ENCODE assay signal across 8 cellular contexts in the genomic region with DNA sequence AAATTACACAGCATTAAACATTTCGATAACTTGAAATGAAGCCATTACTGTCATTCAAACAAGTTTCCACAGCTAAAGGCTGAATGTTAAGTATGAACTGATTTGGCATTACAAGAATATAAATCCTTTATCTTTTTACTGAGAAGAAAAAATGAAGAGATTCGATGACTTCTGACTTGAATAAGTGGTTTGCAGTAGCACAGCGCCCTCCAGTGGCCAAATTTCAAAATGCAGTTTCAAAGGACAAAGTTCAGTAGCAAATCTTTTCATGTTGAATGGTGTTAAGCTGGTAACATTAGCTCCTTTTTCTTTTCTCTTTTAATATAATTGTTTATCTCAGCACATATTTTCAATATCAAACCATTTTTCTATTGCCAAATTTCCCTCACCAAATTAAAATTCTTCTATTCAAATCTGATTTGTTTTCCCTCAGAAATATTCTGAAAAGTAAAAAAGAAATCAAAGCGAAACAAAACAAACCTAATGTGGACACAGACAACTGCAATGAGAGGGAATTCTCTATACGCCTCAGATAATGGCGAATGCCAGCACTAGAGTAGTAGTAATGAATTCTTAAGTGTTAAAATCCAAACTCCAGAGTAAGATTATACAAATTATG.
DNase-seq lines count a peak whose midpoint lies in the region; ATAC-seq, FAIRE-seq and TF ChIP-seq lines count a peak whose summit lies in the region.

No MANE protein-coding gene starts in this region.

- H3K27me3 ChIP-seq in CD4-positive, alpha-beta memory T cell (ENCODE audit: insufficient read depth, low read length), result no peaks in the 10 kb centered on the region
- H3K27me3 ChIP-seq in gastroesophageal sphincter (no peaks in the 10 kb centered on the region), pancreas (no peaks in the 10 kb centered on the region)

- WGBS in gastroesophageal sphincter (ENCODE audit: low coverage in 1 of 2), 2 donors, result 27 to 34% methylated on average over 4 to 6 of the region's 6 CpGs
- WGBS in pancreas, 2 donors, result 31 to 33% methylated on average over 6 of the region's 6 CpGs

- peaks cover 0 to 7% (median 2%) of the 10 kb centered on the region in 4 donors for H3K4me1 Mint-ChIP-seq in CD4-positive, alpha-beta memory T cell
- H3K4me1 Mint-ChIP-seq in type B pancreatic cell (ENCODE audit: unreplicated experiment), result peaks cover 9% of the 10 kb centered on the region

- CTCF ChIA-PET in CD4-positive, alpha-beta memory T cell (lab: Charles Lee; ENCODE audit: partially characterized antibody), result interaction anchor here (0.7 to 2.4 kb wide), 30 partner anchors 9 to 1827 kb away, joined by 3 to 27 read pairs (median 4); no protein-coding TSS in a partner anchor

- no peak for ATAC-seq in gastroesophageal sphincter
- peak; percentile 60 to 82 (median 76) for ATAC-seq in pancreas
- no peak for ATAC-seq in HG03045 (IDR thresholded peaks at IDR 0.05; ENCODE audit: unreplicated experiment)

- no peak overlapping the region for H3K4me3 ChIP-seq in CD4-positive, alpha-beta memory T cell (ENCODE audit: low read length in 2 of 2)
- no peak overlapping the region for H3K4me3 ChIP-seq in gastroesophageal sphincter
- no peak overlapping the region for H3K4me3 ChIP-seq in pancreas

- TF ChIP-seq POLR2A in gastroesophageal sphincter (IDR thresholded peaks at IDR 0.05), result no peak

- H3K9me3 Mint-ChIP-seq in CD4-positive, alpha-beta memory T cell, result no peaks in the 10 kb centered on the region
- H3K9me3 Mint-ChIP-seq in type B pancreatic cell, result no peaks in the 10 kb centered on the region

- TF ChIP-seq CTCF in gastroesophageal sphincter (IDR thresholded peaks at IDR 0.05), result peak; percentile 87 to 96 (median 92)
- TF ChIP-seq CTCF in pancreas (IDR thresholded peaks at IDR 0.05), result peak; percentile 79 to 95 (median 88)
- TF ChIP-seq CTCF in type B pancreatic cell (conservative IDR thresholded peaks at IDR 0.05), result peak; percentile 98

- no peaks in the 10 kb centered on the region for H3K36me3 Mint-ChIP-seq in CD4-positive, alpha-beta memory T cell
- H3K36me3 Mint-ChIP-seq in type B pancreatic cell, result no peaks in the 10 kb centered on the region

- no peak for TF ChIP-seq EP300 in gastroesophageal sphincter (IDR thresholded peaks at IDR 0.05)

- no peaks in the 10 kb centered on the region for H3K36me3 ChIP-seq in CD4-positive, alpha-beta memory T cell (ENCODE audit: insufficient read depth, low read length)
- H3K36me3 ChIP-seq in gastroesophageal sphincter, result no peaks in the 10 kb centered on the region
- H3K36me3 ChIP-seq in pancreas, result no peaks in the 10 kb centered on the region

- peak; percentile 96 for FAIRE-seq in pancreas (lab: Jason Lieb, UNC)

- no peaks in the 10 kb centered on the region for H3K27me3 Mint-ChIP-seq in CD4-positive, alpha-beta memory T cell
- H3K27me3 Mint-ChIP-seq in type B pancreatic cell, result no peaks in the 10 kb centered on the region

- H3K9me3 ChIP-seq in CD4-positive, alpha-beta memory T cell (ENCODE audit: control insufficient read depth in 1 of 2, low read length in 2 of 2), result no peaks in the 10 kb centered on the region
- H3K9me3 ChIP-seq in gastroesophageal sphincter (no peaks in the 10 kb centered on the region), pancreas (no peaks in the 10 kb centered on the region)

- intact Hi-C loops in CD4-positive, alpha-beta memory T cell (cut with micrococcal nuclease), result loop anchor here (1.0 to 5.0 kb wide), 7 partner anchors 460 to 1169 kb away; partner anchors contain the start of gene MDGA1
- intact Hi-C loops in pancreas (cut with DNase I), result no loop called here

- no peak overlapping the region for H3K27ac Mint-ChIP-seq in CD4-positive, alpha-beta memory T cell
- H3K27ac Mint-ChIP-seq in type B pancreatic cell, result no peak overlapping the region

- H3K4me3 Mint-ChIP-seq in CD4-positive, alpha-beta memory T cell, result no peak overlapping the region
- no peak overlapping the region for H3K4me3 Mint-ChIP-seq in type B pancreatic cell

- peak; percentile 60 to 72 (median 69) for DNase-seq in CD4-positive, alpha-beta memory T cell
- peak; percentile 58 for DNase-seq in HT1080 (ENCODE audit: low read depth)
- peak; percentile 67 for DNase-seq in RPMI8226
- peak; percentile 64 for DNase-seq in activated T-helper 9 cell treated with anti-CD3 and anti-CD28 coated beads, Interleukin-2, amount 50 U/mL, for 16 hours (ENCODE audit: low read depth)
- peak in 5 of 6 donors; percentile 35 to 80 (median 62) for DNase-seq in pancreas
- DNase-seq in type B pancreatic cell (ENCODE audit: extremely low spot score, unreplicated experiment), result peak; percentile 78

- no peak overlapping the region for H3K27ac ChIP-seq in CD4-positive, alpha-beta memory T cell (ENCODE audit: low read depth, low read length)
- H3K27ac ChIP-seq in gastroesophageal sphincter (no peak overlapping the region), pancreas (no peak overlapping the region)

- H3K4me1 ChIP-seq in CD4-positive, alpha-beta memory T cell (ENCODE audit: insufficient read depth, low read length), result no peaks in the 10 kb centered on the region
- peaks cover 0 to 3% (median 0%) of the 10 kb centered on the region in 3 donors for H3K4me1 ChIP-seq in gastroesophageal sphincter
- no peaks in the 10 kb centered on the region for H3K4me1 ChIP-seq in pancreas

- POLR2A ChIA-PET in CD4-positive, alpha-beta memory T cell (lab: Charles Lee; ENCODE audit: partially characterized antibody), result no interaction called here

Comparison
In these comparisons a context has a peak if more than half of its experiments do, and no peak if none do; other contexts are left out.
1. ATAC-seq: peak in pancreas (4 of 4); none in gastroesophageal sphincter (single experiment) and HG03045 (single experiment).
2. Peak in every context shown above with its lines, with median percentiles within 50 percentile points of each other: DNase-seq and CTCF ChIP-seq.